In the genomic region with DNA sequence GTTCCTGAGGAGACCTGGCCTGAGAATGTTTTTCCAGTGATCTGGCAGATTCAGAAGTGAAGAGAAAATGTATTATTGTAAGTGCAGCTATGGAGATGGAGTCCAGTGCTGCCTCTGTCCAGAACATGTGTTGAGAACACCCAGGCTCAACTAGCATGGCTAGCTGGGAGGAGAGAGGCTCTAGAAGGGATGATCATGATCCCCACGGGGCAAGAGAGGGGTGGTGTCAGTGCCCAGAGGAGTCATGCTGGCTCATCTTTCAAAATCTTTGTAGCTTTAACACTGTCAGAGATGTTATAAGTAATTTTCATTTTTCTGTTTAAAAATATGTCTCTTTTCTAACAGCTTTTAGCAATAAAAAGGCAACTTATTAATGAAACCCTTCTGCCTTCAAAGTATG, we compare ENCODE assay signal across 22 cellular contexts.
"Had no signal": no experiment of that assay in that cellular context is flagged by ENCODE, and none has a peak within 500 bp of the region (broad histone marks: within the 10 kb centered on the region; RNA-seq: fewer than 3 reads in every experiment).

No MANE protein-coding gene starts in this region.

- ATAC-seq: heart left ventricle; naive thymus-derived CD8-positive, alpha-beta T cell; pancreas; right cardiac atrium; stimulated activated effector memory CD8-positive, alpha-beta T cell treated with anti-CD3 and anti-CD28 coated beads, Interleukin-12 subunit alpha, Interleukin-12 subunit beta, amount 100 ng/mL, for 72 hours; stimulated activated naive CD8-positive, alpha-beta T cell treated with anti-CD3 and anti-CD28 coated beads, Interleukin-15, Interleukin-2, amounts not matched to agents 100 U/mL and 50 U/mL, for 24 hours had no signal

- H3K27ac ChIP-seq: heart left ventricle, neural progenitor cell, pancreas, suprapubic skin, thyroid gland, upper lobe of left lung, uterus had no signal

- H3K36me3 Mint-ChIP-seq: naive thymus-derived CD8-positive, alpha-beta T cell; stimulated activated effector memory CD8-positive, alpha-beta T cell treated with anti-CD3 and anti-CD28 coated beads, Interleukin-12 subunit alpha, Interleukin-12 subunit beta, amount 100 ng/mL, for 72 hours had no signal

- H3K4me1 ChIP-seq: pancreas, suprapubic skin, upper lobe of left lung, uterus had no signal

- H2AFZ ChIP-seq: neural progenitor cell had no signal

- H3K4me3 Mint-ChIP-seq: endodermal cell; naive thymus-derived CD8-positive, alpha-beta T cell; neural progenitor cell; stimulated activated effector memory CD8-positive, alpha-beta T cell treated with anti-CD3 and anti-CD28 coated beads, Interleukin-12 subunit alpha, Interleukin-12 subunit beta, amount 100 ng/mL, for 72 hours had no signal

- H3K27me3 ChIP-seq: heart left ventricle, neural progenitor cell, pancreas, suprapubic skin, thyroid gland, upper lobe of left lung, uterus had no signal

- DNase-seq: dermis blood vessel endothelial cell; effector CD4-positive, alpha-beta T cell; endodermal cell; erythroblast; heart left ventricle; hippocampal formation; kidney glomerular epithelial cell; naive thymus-derived CD8-positive, alpha-beta T cell; nucleus accumbens; pancreas; right cardiac atrium; stimulated activated CD4-positive, alpha-beta T cell treated with anti-CD3 and anti-CD28 coated beads, Interleukin-2, amount 100 ng/mL, for 48 hours; stimulated activated CD8-positive, alpha-beta memory T cell treated with anti-CD3 and anti-CD28 coated beads, Interleukin-4, amount 100 ng/mL, for 48 hours; stimulated activated naive CD8-positive, alpha-beta T cell treated with anti-CD3 and anti-CD28 coated beads, Interleukin-15, Interleukin-2, amounts not matched to agents 100 U/mL and 50 U/mL, for 24 hours; thyroid gland; upper lobe of left lung; uterus had no signal

- H3K4me2 ChIP-seq: neural progenitor cell, smooth muscle cell had no signal

- H3K9me3 ChIP-seq: heart left ventricle, pancreas, suprapubic skin, thyroid gland, upper lobe of left lung, uterus had no signal

- H3K27me3 Mint-ChIP-seq: progenitor cell of endocrine pancreas had no signal

- H3K4me1 Mint-ChIP-seq: naive thymus-derived CD8-positive, alpha-beta T cell; stimulated activated effector memory CD8-positive, alpha-beta T cell treated with anti-CD3 and anti-CD28 coated beads, Interleukin-12 subunit alpha, Interleukin-12 subunit beta, amount 100 ng/mL, for 72 hours had no signal

- H3K9ac ChIP-seq: neural progenitor cell had no signal

- H3K27ac Mint-ChIP-seq: endodermal cell; naive thymus-derived CD8-positive, alpha-beta T cell; neural progenitor cell; progenitor cell of endocrine pancreas; stimulated activated effector memory CD8-positive, alpha-beta T cell treated with anti-CD3 and anti-CD28 coated beads, Interleukin-12 subunit alpha, Interleukin-12 subunit beta, amount 100 ng/mL, for 72 hours had no signal
